8 cellular contexts compared by ENCODE assay signal in the genomic region with DNA sequence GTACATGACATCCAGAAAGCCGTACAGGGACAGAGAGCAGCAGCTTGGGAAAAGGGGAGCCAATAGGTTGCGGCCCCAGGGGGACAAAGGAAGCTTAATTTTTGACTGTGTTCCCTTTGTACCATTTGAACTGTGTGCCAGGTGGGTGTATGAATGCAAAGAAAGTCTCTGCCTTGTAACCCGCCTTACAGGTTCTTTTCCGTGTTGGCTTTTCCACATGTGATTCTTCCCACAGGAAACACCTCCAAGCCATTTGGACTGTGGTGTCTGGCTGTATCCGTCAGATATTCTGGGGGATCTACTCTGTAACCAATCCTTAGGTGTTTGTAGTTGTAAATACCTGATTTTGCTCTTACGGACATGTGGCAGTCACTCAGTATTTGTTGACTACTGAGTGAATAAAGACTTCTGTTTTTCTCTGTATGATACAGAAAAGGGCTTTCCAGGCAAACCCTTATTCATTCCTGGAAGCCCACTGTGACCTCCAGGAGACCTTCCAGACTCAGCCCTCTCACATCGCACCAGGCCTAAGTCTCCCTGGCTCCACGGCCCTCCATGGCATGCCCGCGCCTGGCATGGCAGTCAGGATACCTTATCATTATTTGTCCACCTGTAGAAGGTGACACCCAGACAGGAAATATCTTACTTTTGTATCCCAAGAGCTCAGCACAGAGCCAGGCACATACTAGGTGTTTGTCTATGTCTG. TPM values are rescaled to one million over a fixed set of nuclear protein-coding genes. Genes with fewer than 3 reads are reported as not detected.
DNase-seq lines count a peak whose midpoint lies in the region; ATAC-seq and TF ChIP-seq lines count a peak whose summit lies in the region.

No MANE protein-coding gene starts in this region.

- no peak for DNase-seq in CD8-positive, alpha-beta T cell
- DNase-seq in T-cell (no peak), fibroblast of pulmonary artery (ENCODE audit: low read depth) (no peak), progenitor cell of endocrine pancreas (ENCODE audit: low spot score, unreplicated experiment) (no peak), NCI-H345 treated with DMSO at 0.1 percent for 48 hours (lab: John Stamatoyannopoulos, UW; ENCODE audit: unreplicated experiment) (no peak), T-helper 9 cell (no peak), DMS 273 (lab: John Stamatoyannopoulos, UW; ENCODE audit: unreplicated experiment) (no peak)

- H3K9me3 ChIP-seq in CD8-positive, alpha-beta T cell (ENCODE audit: low read length): no peaks in the 10 kb centered on the region

- peaks cover 8% of the 10 kb centered on the region for H3K4me1 ChIP-seq in CD8-positive, alpha-beta T cell (ENCODE audit: insufficient read depth, low read length)

- H3K27ac ChIP-seq in CD8-positive, alpha-beta T cell (ENCODE audit: low read depth, low read length): no peak overlapping the region

- POLR2A ChIA-PET in CD8-positive, alpha-beta T cell (lab: Charles Lee): interaction anchor here (0.6 kb wide), 1 partner anchor 200 kb away, joined by 3 read pairs; no protein-coding TSS in a partner anchor
- POLR2A ChIA-PET in T-cell (lab: Charles Lee): no interaction called here

- CTCF ChIA-PET in CD8-positive, alpha-beta T cell (lab: Charles Lee): interaction anchor here (0.9 kb wide), 1 partner anchor 8 kb away, joined by 3 read pairs; no protein-coding TSS in a partner anchor
- CTCF ChIA-PET in T-cell (lab: Charles Lee): no interaction called here

- peaks cover 2% of the 10 kb centered on the region for H3K36me3 Mint-ChIP-seq in CD8-positive, alpha-beta T cell
- H3K36me3 Mint-ChIP-seq in T-cell: peaks cover 4% of the 10 kb centered on the region
- peaks cover 10% of the 10 kb centered on the region for H3K36me3 Mint-ChIP-seq in progenitor cell of endocrine pancreas (ENCODE audit: insufficient read depth)

- peaks cover 26% of the 10 kb centered on the region for H3K4me1 Mint-ChIP-seq in CD8-positive, alpha-beta T cell (ENCODE audit: low read depth)
- peaks cover 15 to 26% (median 25%) of the 10 kb centered on the region in 3 donors for H3K4me1 Mint-ChIP-seq in T-cell
- H3K4me1 Mint-ChIP-seq in progenitor cell of endocrine pancreas (ENCODE audit: low read depth): peaks cover 30% of the 10 kb centered on the region

- no peaks in the 10 kb centered on the region for H3K27me3 ChIP-seq in CD8-positive, alpha-beta T cell (ENCODE audit: insufficient read depth, low read length)

- H3K27ac Mint-ChIP-seq in CD8-positive, alpha-beta T cell: no peak overlapping the region
- H3K27ac Mint-ChIP-seq in T-cell (no peak overlapping the region), progenitor cell of endocrine pancreas (peak overlapping the region; percentile 93)

- intact Hi-C loops in CD8-positive, alpha-beta T cell (cut with DNase I, micrococcal nuclease): loop anchor here in 1 of 2 experiments (5.0 kb wide), 1 partner anchor 46 kb away; no protein-coding TSS in a partner anchor

- no peaks in the 10 kb centered on the region for H3K9me3 Mint-ChIP-seq in CD8-positive, alpha-beta T cell
- H3K9me3 Mint-ChIP-seq in T-cell (no peaks in the 10 kb centered on the region), progenitor cell of endocrine pancreas (ENCODE audit: low read depth) (no peaks in the 10 kb centered on the region)

- peak overlapping the region; percentile 24 for H3K4me3 ChIP-seq in CD8-positive, alpha-beta T cell (ENCODE audit: low read depth, low read length)
- H3K4me3 ChIP-seq in fibroblast of pulmonary artery (replicated peaks; ENCODE audit: low read depth, low read length): peak overlapping the region; percentile 72

- H3K36me3 ChIP-seq in CD8-positive, alpha-beta T cell (ENCODE audit: insufficient read depth, low read length): no peaks in the 10 kb centered on the region

- H3K27me3 Mint-ChIP-seq in CD8-positive, alpha-beta T cell (ENCODE audit: low read depth): peaks cover 20% of the 10 kb centered on the region
- H3K27me3 Mint-ChIP-seq in T-cell (peaks cover 29 to 42% of the 10 kb centered on the region in 2 donors), progenitor cell of endocrine pancreas (peaks cover 17% of the 10 kb centered on the region)

- TF ChIP-seq CTCF in CD8-positive, alpha-beta T cell (IDR thresholded peaks at IDR 0.05): no peak
- no peak for TF ChIP-seq CTCF in fibroblast of pulmonary artery (IDR thresholded peaks at IDR 0.05; ENCODE audit: low read length, missing control alignments)
- no peak for TF ChIP-seq CTCF in progenitor cell of endocrine pancreas (IDR thresholded peaks at IDR 0.05; ENCODE audit: unreplicated experiment)

- peak overlapping the region; percentile 88 for H3K4me3 Mint-ChIP-seq in CD8-positive, alpha-beta T cell
- H3K4me3 Mint-ChIP-seq in T-cell: peak overlapping the region; percentile 79 to 84 (median 81)
- peak overlapping the region; percentile 83 for H3K4me3 Mint-ChIP-seq in progenitor cell of endocrine pancreas (ENCODE audit: low read depth)

- ATAC-seq in CD8-positive, alpha-beta T cell: no peak
- ATAC-seq in T-cell (replicated peaks in 1 of 4): no peak
- no peak for ATAC-seq in HG02642 (IDR thresholded peaks at IDR 0.05; ENCODE audit: poor library complexity, unreplicated experiment)

RNA-seq across cellular contexts. Expression of gene LRRFIP1, which starts 1.2 kb away (rescaled TPM):
- 100 to 1,000 TPM; 127 to 128 TPM for total RNA-seq in CD8-positive, alpha-beta T cell
- 100 to 1,000 TPM; 105 to 170 (median 128) TPM for total RNA-seq in T-cell
- 68.6 and 71.4 TPM in 2 replicates for total RNA-seq in progenitor cell of endocrine pancreas

RNA-seq across cellular contexts. Expression of gene RAB17, which starts 38.1 kb away (rescaled TPM):
- total RNA-seq in CD8-positive, alpha-beta T cell: not detected
- total RNA-seq in T-cell (under 1 TPM in 3 of 5 donors, not detected in 2; 0.32 to 0.73 (median 0.62) TPM), progenitor cell of endocrine pancreas (49.9 and 52.0 TPM in 2 replicates)

Comparison
In these comparisons a context has a peak if more than half of its experiments do, and no peak if none do; other contexts are left out.
1. RNA of gene RAB17, which starts 38.1 kb away (total RNA-seq): 49.9 to 52.0 TPM in progenitor cell of endocrine pancreas; 0.32 to 0.73 TPM in T-cell and not detected in CD8-positive, alpha-beta T cell; every median in the first group is over 10 times any median in the second.
2. Peak in every context shown above with its lines, with median percentiles within 50 percentile points of each other: H3K4me3 Mint-ChIP-seq.